Comparison of ENCODE assay signal across 32 cellular contexts in genomic region chr7:119515214-119515613, GRCh38.
"Had no signal": no experiment of that assay in that cellular context is flagged by ENCODE, and none has a peak within 500 bp of the region (broad histone marks: within the 10 kb centered on the region; RNA-seq: fewer than 3 reads in every experiment).

No MANE protein-coding gene starts in this region.

- H3K27ac ChIP-seq: KMS-11 had no signal

- H3K27me3 ChIP-seq: MG63 had no signal

- H3K4me3 ChIP-seq: MG63 had no signal

- H3K4me2 ChIP-seq: KMS-11 had no signal

- H3K9me3 ChIP-seq: MG63 had no signal

- DNase-seq: Karpas-422, Kasumi-1, MG63, MM.1S, MV-4-11, NCI-H1048, NCI-H1092, NCI-H1092 treated with DMSO at 0.1 percent for 48 hours, NCI-H1105, NCI-H1105 treated with DMSO at 0.1 percent for 48 hours, NCI-H1417, NCI-H1417 treated with DMSO at 0.1 percent for 48 hours, NCI-H1436, NCI-H1436 treated with DMSO at 0.1 percent for 48 hours, NCI-H146, NCI-H1694, NCI-H1694 treated with DMSO at 0.1 percent for 48 hours, NCI-H187, NCI-H187 treated with DMSO at 0.1 percent for 48 hours, NCI-H1930, NCI-H2029, NCI-H2029 treated with DMSO at 0.1 percent for 48 hours, NCI-H2081, NCI-H2081 treated with DMSO at 0.1 percent for 48 hours, NCI-H2107, NCI-H2171, NCI-H2227 treated with DMSO at 0.1 percent for 48 hours, NCI-H345, NCI-H446 treated with DMSO at 0.1 percent for 48 hours, NCI-H510A, NCI-H510A treated with DMSO at 0.1 percent for 48 hours had no signal

- H3K36me3 ChIP-seq: MG63 had no signal

- H3K9ac ChIP-seq: KMS-11 had no signal
